In the genomic region with DNA sequence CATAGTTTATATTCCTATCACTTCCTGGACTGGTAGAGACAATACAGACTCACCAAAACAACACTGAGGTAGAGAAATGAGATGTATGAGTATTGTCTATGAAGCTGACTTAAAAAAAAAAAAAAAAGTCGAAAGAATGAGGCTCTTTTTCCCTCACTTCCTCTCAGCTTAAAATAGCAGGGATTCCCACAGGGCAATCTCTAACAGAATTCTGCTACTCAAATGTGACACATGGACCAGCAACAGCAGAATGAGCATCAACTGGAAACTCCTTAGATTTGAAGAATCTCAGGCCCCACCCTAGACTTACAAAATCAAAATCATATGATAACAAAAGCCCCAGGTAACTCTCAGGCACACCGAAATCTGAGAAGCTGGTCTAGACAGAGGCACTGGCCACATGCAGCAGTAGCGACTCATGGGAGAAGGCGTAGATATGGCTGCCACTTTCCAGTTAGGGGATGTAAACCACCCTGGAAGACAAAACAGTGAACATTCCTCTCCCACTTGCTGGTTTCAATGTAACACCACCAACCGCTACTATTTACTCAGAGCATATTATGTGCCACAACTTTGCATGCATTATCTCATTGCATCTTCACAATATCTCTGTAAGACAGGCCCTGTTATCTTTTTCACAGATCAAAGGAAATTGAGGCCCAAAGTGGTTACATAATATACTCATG, we compare ENCODE assay signal across 7 cellular contexts.
DNase-seq lines count a peak whose midpoint lies in the region; ATAC-seq and TF ChIP-seq lines count a peak whose summit lies in the region.

No MANE protein-coding gene starts in this region.

- H4K20me1 ChIP-seq in DOHH2 (ENCODE audit: control insufficient read depth, insufficient read depth, low read depth, low read length) = no peaks in the 10 kb centered on the region

- peaks cover 4% of the 10 kb centered on the region for H3K36me3 ChIP-seq in DOHH2 (ENCODE audit: control insufficient read depth, low read length)
- no peaks in the 10 kb centered on the region for H3K36me3 ChIP-seq in HUES48 (ENCODE audit: control insufficient read depth, insufficient read depth, low read length)
- H3K36me3 ChIP-seq in naive thymus-derived CD4-positive, alpha-beta T cell (ENCODE audit: control insufficient read depth in 2 of 3, insufficient read depth in 3 of 3, low read length in 3 of 3) = no peaks in the 10 kb centered on the region
- H3K36me3 ChIP-seq in Peyer's patch = no peaks in the 10 kb centered on the region

- no peaks in the 10 kb centered on the region for H3K9me3 Mint-ChIP-seq in MCF 10A (ENCODE audit: unreplicated experiment)
- H3K9me3 Mint-ChIP-seq in naive thymus-derived CD4-positive, alpha-beta T cell = no peaks in the 10 kb centered on the region

- peak overlapping the region; percentile 25 for H3K27ac Mint-ChIP-seq in MCF 10A (ENCODE audit: low read depth, unreplicated experiment)
- H3K27ac Mint-ChIP-seq in naive thymus-derived CD4-positive, alpha-beta T cell = peak overlapping the region in 8 of 9 donors; percentile 22 to 81 (median 54)

- peak overlapping the region; percentile 69 for H3K4me2 ChIP-seq in DOHH2 (ENCODE audit: low read length)

- no peak overlapping the region for H3K4me3 Mint-ChIP-seq in MCF 10A (ENCODE audit: unreplicated experiment)
- H3K4me3 Mint-ChIP-seq in naive thymus-derived CD4-positive, alpha-beta T cell = peak overlapping the region in 4 of 10 donors; percentile 22 to 43 (median 32)

- peak overlapping the region; percentile 6; the same call in 1 of the 2 replicates for H3K27ac ChIP-seq in DOHH2 (ENCODE audit: low read depth, low read length)
- H3K27ac ChIP-seq in HUES48 (ENCODE audit: low read depth, low read length) = peak overlapping the region; percentile 38
- no peak overlapping the region for H3K27ac ChIP-seq in naive thymus-derived CD4-positive, alpha-beta T cell (ENCODE audit: low read depth, low read length)
- no peak overlapping the region for H3K27ac ChIP-seq in Peyer's patch

- H3K9me3 ChIP-seq in DOHH2 (ENCODE audit: control insufficient read depth, insufficient read depth, low read length) (no peaks in the 10 kb centered on the region), HUES48 (ENCODE audit: control insufficient read depth, insufficient read depth, low read length) (no peaks in the 10 kb centered on the region), Peyer's patch (no peaks in the 10 kb centered on the region)
- H3K9me3 ChIP-seq in naive thymus-derived CD4-positive, alpha-beta T cell (ENCODE audit: control insufficient read depth in 2 of 3, low read length in 3 of 3) = no peaks in the 10 kb centered on the region

- H3K27me3 Mint-ChIP-seq in MCF 10A (ENCODE audit: insufficient read depth, unreplicated experiment) = no peaks in the 10 kb centered on the region
- H3K27me3 Mint-ChIP-seq in naive thymus-derived CD4-positive, alpha-beta T cell = peaks cover 0 to 22% (median 10%) of the 10 kb centered on the region in 5 donors

- intact Hi-C loops in MCF 10A (cut with micrococcal nuclease) = no loop called here
- intact Hi-C loops in naive thymus-derived CD4-positive, alpha-beta T cell (cut with micrococcal nuclease) = no loop called here

- peaks cover 99% of the 10 kb centered on the region for H3K79me2 ChIP-seq in DOHH2 (ENCODE audit: control insufficient read depth, low read length)

- H3K9ac ChIP-seq in HUES48 (ENCODE audit: low read depth, low read length) = no peak overlapping the region

- TF ChIP-seq POLR2A in Peyer's patch (IDR thresholded peaks at IDR 0.05) = no peak

- H3K4me1 Mint-ChIP-seq in MCF 10A (ENCODE audit: insufficient read depth, unreplicated experiment) = peaks cover 43% of the 10 kb centered on the region
- H3K4me1 Mint-ChIP-seq in naive thymus-derived CD4-positive, alpha-beta T cell = peaks cover 10 to 20% (median 13%) of the 10 kb centered on the region in 7 donors

- H3K4me3 ChIP-seq in DOHH2 (ENCODE audit: low read length) (peak overlapping the region; percentile 10), HUES48 (ENCODE audit: low read depth, low read length) (no peak overlapping the region), Peyer's patch (no peak overlapping the region)
- H3K4me3 ChIP-seq in naive thymus-derived CD4-positive, alpha-beta T cell (ENCODE audit: low read length) = no peak overlapping the region

- DNase-seq in MCF 10A (ENCODE audit: unreplicated experiment) = peak; percentile 54
- peak in 5 of 9 donors; percentile 8 to 25 (median 17) for DNase-seq in naive thymus-derived CD4-positive, alpha-beta T cell
- DNase-seq in NCI-H1105 treated with DMSO at 0.1 percent for 48 hours (lab: John Stamatoyannopoulos, UW) = no peak
- DNase-seq in Peyer's patch = no peak

- H3K27me3 ChIP-seq in DOHH2 (ENCODE audit: control insufficient read depth, low read length) (no peaks in the 10 kb centered on the region), HUES48 (ENCODE audit: control insufficient read depth, insufficient read depth, low read length) (no peaks in the 10 kb centered on the region), Peyer's patch (no peaks in the 10 kb centered on the region)
- no peaks in the 10 kb centered on the region for H3K27me3 ChIP-seq in naive thymus-derived CD4-positive, alpha-beta T cell (ENCODE audit: control insufficient read depth in 2 of 2, insufficient read depth in 2 of 2, low read length in 2 of 2)

- POLR2A ChIA-PET in MCF 10A (lab: Yijun Ruan, JAX) = interaction anchor here (0.5 to 7.4 kb wide), 8 partner anchors 13 to 135 kb away, joined by 3 to 78 read pairs (median 6); no protein-coding TSS in a partner anchor
- POLR2A ChIA-PET in naive thymus-derived CD4-positive, alpha-beta T cell (lab: Charles Lee) = no interaction called here

- CTCF ChIA-PET in MCF 10A (lab: Yijun Ruan, JAX) = interaction anchor here (0.6 to 3.5 kb wide), 6 partner anchors 11 to 165 kb away, joined by 3 to 17 read pairs (median 3); no protein-coding TSS in a partner anchor
- CTCF ChIA-PET in naive thymus-derived CD4-positive, alpha-beta T cell (lab: Charles Lee) = no interaction called here

- no peaks in the 10 kb centered on the region for H3K36me3 Mint-ChIP-seq in MCF 10A (ENCODE audit: insufficient read depth, unreplicated experiment)
- H3K36me3 Mint-ChIP-seq in naive thymus-derived CD4-positive, alpha-beta T cell = no peaks in the 10 kb centered on the region

- H3F3A ChIP-seq in DOHH2 (ENCODE audit: control insufficient read depth, insufficient read depth) = peaks cover 15% of the 10 kb centered on the region; the same call in 1 of the 2 replicates

- H3K4me1 ChIP-seq in DOHH2 (ENCODE audit: control insufficient read depth, low read length) (peaks cover 79% of the 10 kb centered on the region), HUES48 (ENCODE audit: control insufficient read depth, insufficient read depth, low read length) (peaks cover 19% of the 10 kb centered on the region), Peyer's patch (peaks cover 0 to 18% (median 0%) of the 10 kb centered on the region in 4 donors)
- peaks cover 6 to 12% of the 10 kb centered on the region in 2 donors for H3K4me1 ChIP-seq in naive thymus-derived CD4-positive, alpha-beta T cell (ENCODE audit: control insufficient read depth in 2 of 2, insufficient read depth in 2 of 2, low read length in 2 of 2)

- no TSS peak for BruUV-seq in MCF 10A (replicated peaks; lab: Mats Ljungman, UMichigan)

- peak; percentile 42 for ATAC-seq in naive thymus-derived CD4-positive, alpha-beta T cell
- ATAC-seq in HG03469 (IDR thresholded peaks at IDR 0.05; ENCODE audit: unreplicated experiment) = no peak

- TF ChIP-seq CTCF in DOHH2 (IDR thresholded peaks at IDR 0.05; ENCODE audit: low read depth, low read length, poor library complexity, severe bottlenecking) (no peak), MCF 10A (IDR thresholded peaks at IDR 0.05; ENCODE audit: unreplicated experiment) (no peak), Peyer's patch (IDR thresholded peaks at IDR 0.05) (no peak)

- no peaks in the 10 kb centered on the region for H3K9me2 ChIP-seq in DOHH2 (replicated peaks; ENCODE audit: control insufficient read depth, low read length)

Comparison
In these comparisons a context has a peak if more than half of its experiments do, and no peak if none do; other contexts are left out.
1. H3K27ac ChIP-seq: peak in DOHH2 (single experiment) and HUES48 (single experiment); none in naive thymus-derived CD4-positive, alpha-beta T cell (single experiment) and Peyer's patch (0 of 4).
2. DNase-seq: peak in MCF 10A (single experiment) and naive thymus-derived CD4-positive, alpha-beta T cell (5 of 9); none in NCI-H1105 treated with DMSO at 0.1 percent for 48 hours (single experiment) and Peyer's patch (0 of 3).